ENCODE assay signal across 1 cellular context in the genomic region with DNA sequence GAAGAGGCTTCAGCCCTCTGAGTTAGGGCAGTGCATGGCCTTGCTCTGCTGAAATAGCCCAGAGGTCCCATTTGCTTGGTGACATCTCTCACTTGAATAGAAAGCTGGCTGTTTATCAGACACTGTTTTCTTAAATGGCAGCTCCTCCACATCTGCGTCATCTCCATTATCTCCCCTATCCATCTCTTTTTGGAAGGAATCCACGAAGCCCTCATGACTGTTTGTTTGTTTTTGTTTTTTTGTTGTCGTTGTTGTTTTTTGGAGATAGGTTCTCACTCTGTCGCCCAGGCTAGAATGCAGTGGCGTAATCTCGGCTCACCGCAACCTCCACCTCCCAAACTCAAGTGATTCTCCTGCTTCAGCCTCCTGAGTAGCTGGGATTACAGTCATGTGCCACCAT.
TF ChIP-seq lines count a peak whose summit lies in the region.

No MANE protein-coding gene starts in this region.

TF ChIP-seq in GM23338, 12 proteins besides CTCF, POLR2A, EP300 and RAD21 (continued from another document):
- TF ChIP-seq, protein P1, sequence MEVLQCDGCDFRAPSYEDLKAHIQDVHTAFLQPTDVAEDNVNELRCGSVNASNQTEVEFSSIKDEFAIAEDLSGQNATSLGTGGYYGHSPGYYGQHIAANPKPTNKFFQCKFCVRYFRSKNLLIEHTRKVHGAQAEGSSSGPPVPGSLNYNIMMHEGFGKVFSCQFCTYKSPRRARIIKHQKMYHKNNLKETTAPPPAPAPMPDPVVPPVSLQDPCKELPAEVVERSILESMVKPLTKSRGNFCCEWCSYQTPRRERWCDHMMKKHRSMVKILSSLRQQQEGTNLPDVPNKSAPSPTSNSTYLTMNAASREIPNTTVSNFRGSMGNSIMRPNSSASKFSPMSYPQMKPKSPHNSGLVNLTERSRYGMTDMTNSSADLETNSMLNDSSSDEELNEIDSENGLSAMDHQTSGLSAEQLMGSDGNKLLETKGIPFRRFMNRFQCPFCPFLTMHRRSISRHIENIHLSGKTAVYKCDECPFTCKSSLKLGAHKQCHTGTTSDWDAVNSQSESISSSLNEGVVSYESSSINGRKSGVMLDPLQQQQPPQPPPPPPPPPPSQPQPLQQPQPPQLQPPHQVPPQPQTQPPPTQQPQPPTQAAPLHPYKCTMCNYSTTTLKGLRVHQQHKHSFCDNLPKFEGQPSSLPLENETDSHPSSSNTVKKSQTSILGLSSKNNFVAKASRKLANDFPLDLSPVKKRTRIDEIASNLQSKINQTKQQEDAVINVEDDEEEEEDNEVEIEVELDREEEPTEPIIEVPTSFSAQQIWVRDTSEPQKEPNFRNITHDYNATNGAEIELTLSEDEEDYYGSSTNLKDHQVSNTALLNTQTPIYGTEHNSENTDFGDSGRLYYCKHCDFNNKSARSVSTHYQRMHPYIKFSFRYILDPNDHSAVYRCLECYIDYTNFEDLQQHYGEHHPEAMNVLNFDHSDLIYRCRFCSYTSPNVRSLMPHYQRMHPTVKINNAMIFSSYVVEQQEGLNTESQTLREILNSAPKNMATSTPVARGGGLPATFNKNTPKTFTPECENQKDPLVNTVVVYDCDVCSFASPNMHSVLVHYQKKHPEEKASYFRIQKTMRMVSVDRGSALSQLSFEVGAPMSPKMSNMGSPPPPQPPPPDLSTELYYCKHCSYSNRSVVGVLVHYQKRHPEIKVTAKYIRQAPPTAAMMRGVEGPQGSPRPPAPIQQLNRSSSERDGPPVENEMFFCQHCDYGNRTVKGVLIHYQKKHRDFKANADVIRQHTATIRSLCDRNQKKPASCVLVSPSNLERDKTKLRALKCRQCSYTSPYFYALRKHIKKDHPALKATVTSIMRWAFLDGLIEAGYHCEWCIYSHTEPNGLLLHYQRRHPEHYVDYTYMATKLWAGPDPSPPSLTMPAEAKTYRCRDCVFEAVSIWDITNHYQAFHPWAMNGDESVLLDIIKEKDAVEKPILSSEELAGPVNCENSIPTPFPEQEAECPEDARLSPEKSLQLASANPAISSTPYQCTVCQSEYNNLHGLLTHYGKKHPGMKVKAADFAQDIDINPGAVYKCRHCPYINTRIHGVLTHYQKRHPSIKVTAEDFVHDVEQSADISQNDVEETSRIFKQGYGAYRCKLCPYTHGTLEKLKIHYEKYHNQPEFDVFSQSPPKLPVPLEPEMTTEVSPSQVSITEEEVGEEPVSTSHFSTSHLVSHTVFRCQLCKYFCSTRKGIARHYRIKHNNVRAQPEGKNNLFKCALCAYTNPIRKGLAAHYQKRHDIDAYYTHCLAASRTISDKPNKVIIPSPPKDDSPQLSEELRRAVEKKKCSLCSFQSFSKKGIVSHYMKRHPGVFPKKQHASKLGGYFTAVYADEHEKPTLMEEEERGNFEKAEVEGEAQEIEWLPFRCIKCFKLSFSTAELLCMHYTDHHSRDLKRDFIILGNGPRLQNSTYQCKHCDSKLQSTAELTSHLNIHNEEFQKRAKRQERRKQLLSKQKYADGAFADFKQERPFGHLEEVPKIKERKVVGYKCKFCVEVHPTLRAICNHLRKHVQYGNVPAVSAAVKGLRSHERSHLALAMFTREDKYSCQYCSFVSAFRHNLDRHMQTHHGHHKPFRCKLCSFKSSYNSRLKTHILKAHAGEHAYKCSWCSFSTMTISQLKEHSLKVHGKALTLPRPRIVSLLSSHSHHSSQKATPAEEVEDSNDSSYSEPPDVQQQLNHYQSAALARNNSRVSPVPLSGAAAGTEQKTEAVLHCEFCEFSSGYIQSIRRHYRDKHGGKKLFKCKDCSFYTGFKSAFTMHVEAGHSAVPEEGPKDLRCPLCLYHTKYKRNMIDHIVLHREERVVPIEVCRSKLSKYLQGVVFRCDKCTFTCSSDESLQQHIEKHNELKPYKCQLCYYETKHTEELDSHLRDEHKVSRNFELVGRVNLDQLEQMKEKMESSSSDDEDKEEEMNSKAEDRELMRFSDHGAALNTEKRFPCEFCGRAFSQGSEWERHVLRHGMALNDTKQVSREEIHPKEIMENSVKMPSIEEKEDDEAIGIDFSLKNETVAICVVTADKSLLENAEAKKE (CRISPR knock-in tag; IDR thresholded peaks at IDR 0.05): no peak
- TF ChIP-seq STAT1 (IDR thresholded peaks at IDR 0.05; ENCODE audit: unreplicated experiment): no peak
- no peak for TF ChIP-seq POLR2AphosphoS5 (IDR thresholded peaks at IDR 0.05; ENCODE audit: low read depth)
- TF ChIP-seq, protein P2, sequence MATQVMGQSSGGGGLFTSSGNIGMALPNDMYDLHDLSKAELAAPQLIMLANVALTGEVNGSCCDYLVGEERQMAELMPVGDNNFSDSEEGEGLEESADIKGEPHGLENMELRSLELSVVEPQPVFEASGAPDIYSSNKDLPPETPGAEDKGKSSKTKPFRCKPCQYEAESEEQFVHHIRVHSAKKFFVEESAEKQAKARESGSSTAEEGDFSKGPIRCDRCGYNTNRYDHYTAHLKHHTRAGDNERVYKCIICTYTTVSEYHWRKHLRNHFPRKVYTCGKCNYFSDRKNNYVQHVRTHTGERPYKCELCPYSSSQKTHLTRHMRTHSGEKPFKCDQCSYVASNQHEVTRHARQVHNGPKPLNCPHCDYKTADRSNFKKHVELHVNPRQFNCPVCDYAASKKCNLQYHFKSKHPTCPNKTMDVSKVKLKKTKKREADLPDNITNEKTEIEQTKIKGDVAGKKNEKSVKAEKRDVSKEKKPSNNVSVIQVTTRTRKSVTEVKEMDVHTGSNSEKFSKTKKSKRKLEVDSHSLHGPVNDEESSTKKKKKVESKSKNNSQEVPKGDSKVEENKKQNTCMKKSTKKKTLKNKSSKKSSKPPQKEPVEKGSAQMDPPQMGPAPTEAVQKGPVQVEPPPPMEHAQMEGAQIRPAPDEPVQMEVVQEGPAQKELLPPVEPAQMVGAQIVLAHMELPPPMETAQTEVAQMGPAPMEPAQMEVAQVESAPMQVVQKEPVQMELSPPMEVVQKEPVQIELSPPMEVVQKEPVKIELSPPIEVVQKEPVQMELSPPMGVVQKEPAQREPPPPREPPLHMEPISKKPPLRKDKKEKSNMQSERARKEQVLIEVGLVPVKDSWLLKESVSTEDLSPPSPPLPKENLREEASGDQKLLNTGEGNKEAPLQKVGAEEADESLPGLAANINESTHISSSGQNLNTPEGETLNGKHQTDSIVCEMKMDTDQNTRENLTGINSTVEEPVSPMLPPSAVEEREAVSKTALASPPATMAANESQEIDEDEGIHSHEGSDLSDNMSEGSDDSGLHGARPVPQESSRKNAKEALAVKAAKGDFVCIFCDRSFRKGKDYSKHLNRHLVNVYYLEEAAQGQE (IDR thresholded peaks at IDR 0.05; ENCODE audit: unreplicated experiment): no peak
- TF ChIP-seq, protein P3, sequence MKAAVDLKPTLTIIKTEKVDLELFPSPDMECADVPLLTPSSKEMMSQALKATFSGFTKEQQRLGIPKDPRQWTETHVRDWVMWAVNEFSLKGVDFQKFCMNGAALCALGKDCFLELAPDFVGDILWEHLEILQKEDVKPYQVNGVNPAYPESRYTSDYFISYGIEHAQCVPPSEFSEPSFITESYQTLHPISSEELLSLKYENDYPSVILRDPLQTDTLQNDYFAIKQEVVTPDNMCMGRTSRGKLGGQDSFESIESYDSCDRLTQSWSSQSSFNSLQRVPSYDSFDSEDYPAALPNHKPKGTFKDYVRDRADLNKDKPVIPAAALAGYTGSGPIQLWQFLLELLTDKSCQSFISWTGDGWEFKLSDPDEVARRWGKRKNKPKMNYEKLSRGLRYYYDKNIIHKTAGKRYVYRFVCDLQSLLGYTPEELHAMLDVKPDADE (IDR thresholded peaks at IDR 0.05): no peak
